In the genomic region with DNA sequence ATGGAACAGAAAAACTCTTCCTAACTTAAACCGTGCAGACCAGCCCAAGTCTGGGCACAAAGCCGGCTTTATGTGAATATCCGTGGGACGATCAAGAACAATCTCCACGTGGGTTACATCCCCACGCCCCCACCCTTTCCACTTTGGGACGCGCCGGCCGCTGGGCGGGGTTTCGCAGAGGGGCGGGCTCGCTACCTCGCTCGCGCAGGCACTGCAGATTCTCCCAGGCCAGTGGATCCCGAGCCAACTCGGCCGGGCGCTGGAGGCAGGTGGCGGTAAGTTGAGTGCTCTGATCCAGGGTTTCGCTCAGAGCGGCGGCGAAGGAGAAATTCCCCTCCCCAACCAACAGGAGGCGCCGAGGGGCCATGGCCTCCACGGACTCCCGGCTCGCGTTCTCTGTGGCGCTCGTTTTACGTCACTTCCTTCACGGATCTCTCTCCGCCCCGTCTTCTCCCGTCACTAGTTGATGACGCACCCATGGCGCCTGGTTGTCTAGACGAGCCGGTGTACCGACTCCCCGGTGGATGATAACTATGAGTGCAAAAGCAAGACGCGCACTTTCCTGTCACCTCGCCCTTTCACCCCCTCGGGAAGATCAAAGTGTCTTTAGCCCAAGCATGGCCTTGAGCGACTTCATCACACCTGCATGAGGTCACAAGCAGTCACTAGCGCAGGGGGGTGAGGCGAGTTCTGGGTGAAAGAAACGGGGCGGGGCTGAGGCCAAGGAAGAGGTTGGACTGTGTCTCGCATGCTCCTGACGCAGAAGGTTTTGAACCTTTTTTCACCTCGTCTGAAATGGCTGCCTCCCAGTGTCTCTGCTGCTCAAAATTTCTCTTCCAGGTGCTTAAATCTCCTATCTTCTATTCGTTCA, we compare ENCODE assay signal across 1 cellular context.
TF ChIP-seq lines count a peak whose summit lies in the region.

A gene with protein sequence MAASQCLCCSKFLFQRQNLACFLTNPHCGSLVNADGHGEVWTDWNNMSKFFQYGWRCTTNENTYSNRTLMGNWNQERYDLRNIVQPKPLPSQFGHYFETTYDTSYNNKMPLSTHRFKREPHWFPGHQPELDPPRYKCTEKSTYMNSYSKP (plus strand): TSS at position 776 of the 871 bp plus-strand sequence. CDS start 20 bp downstream, at position 796.
Gene FDXACB1, minus strand, starts transcription at position 400 of the 871 bp plus-strand sequence. Its CDS starts 33 bp downstream, at position 367.

TF ChIP-seq in WTC11, 78 proteins besides CTCF, POLR2A, EP300 and RAD21 (continued from another document and continues in another):
- TF ChIP-seq, protein P1, sequence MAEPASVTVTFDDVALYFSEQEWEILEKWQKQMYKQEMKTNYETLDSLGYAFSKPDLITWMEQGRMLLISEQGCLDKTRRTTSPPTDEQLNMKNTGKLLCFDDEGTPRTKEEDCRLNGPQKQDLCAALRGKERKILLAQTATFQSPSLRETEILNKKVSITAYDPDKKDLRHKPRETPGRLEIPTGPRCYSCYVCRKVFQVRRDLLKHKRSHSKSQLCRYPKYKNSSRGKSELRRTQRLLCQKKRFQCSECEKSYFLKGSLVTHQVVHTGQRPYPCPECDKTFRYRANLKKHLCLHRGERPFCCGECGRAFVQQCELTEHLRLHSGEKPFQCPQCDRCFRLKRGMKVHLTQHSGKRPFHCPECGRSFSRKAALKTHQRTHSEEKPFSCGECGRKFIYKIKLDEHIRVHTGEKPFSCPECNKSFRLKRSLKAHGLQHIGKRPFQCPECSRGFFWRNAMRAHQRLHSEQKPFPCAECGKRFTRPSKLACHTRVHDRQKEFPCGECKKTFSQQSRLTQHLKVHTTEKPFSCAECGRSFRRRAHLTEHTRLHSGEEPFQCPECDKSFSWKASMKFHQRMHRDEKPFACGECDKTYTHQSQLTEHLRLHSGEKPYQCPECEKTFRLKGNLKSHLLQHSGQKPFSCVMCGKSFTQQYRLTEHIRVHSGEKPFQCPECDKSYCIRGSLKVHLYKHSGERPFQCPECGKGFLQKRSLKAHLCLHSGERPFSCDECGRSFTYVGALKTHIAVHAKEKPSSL (CRISPR knock-in tag; conservative IDR thresholded peaks at IDR 0.05) = no peak
- TF ChIP-seq TEAD1 (CRISPR knock-in tag; IDR thresholded peaks at IDR 0.05) (peak; percentile 78; the same call in 1 of the 2 replicates), IRF1 (CRISPR knock-in tag; IDR thresholded peaks at IDR 0.05) (no peak), OVOL2 (CRISPR knock-in tag; IDR thresholded peaks at IDR 0.05; ENCODE audit: borderline replicate concordance) (no peak), NFE2L1 (CRISPR knock-in tag; IDR thresholded peaks at IDR 0.05) (no peak), PRRX2 (CRISPR knock-in tag; IDR thresholded peaks at IDR 0.05) (no peak), MAX (CRISPR knock-in tag; IDR thresholded peaks at IDR 0.05) (peak; percentile 64), TEAD4 (CRISPR knock-in tag; IDR thresholded peaks at IDR 0.05) (no peak), ZNF219 (CRISPR knock-in tag; IDR thresholded peaks at IDR 0.05; ENCODE audit: borderline replicate concordance) (no peak; the same call in 1 of the 2 replicates), GRHL2 (CRISPR knock-in tag; IDR thresholded peaks at IDR 0.05; ENCODE audit: insufficient replicate concordance, severe bottlenecking) (no peak), ZNF671 (CRISPR knock-in tag; IDR thresholded peaks at IDR 0.05) (no peak), SOX15 (CRISPR knock-in tag; IDR thresholded peaks at IDR 0.05) (no peak), TP53 (CRISPR knock-in tag; IDR thresholded peaks at IDR 0.05) (no peak), JAZF1 (CRISPR knock-in tag; IDR thresholded peaks at IDR 0.05) (no peak), ZSCAN18 (CRISPR knock-in tag; IDR thresholded peaks at IDR 0.05) (no peak), ZBTB43 (CRISPR knock-in tag; IDR thresholded peaks at IDR 0.05) (no peak), NR2C2 (CRISPR knock-in tag; IDR thresholded peaks at IDR 0.05) (no peak)
- TF ChIP-seq, protein P2, sequence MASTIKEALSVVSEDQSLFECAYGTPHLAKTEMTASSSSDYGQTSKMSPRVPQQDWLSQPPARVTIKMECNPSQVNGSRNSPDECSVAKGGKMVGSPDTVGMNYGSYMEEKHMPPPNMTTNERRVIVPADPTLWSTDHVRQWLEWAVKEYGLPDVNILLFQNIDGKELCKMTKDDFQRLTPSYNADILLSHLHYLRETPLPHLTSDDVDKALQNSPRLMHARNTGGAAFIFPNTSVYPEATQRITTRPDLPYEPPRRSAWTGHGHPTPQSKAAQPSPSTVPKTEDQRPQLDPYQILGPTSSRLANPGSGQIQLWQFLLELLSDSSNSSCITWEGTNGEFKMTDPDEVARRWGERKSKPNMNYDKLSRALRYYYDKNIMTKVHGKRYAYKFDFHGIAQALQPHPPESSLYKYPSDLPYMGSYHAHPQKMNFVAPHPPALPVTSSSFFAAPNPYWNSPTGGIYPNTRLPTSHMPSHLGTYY (CRISPR knock-in tag; IDR thresholded peaks at IDR 0.05) = no peak
- TF ChIP-seq, protein P3, sequence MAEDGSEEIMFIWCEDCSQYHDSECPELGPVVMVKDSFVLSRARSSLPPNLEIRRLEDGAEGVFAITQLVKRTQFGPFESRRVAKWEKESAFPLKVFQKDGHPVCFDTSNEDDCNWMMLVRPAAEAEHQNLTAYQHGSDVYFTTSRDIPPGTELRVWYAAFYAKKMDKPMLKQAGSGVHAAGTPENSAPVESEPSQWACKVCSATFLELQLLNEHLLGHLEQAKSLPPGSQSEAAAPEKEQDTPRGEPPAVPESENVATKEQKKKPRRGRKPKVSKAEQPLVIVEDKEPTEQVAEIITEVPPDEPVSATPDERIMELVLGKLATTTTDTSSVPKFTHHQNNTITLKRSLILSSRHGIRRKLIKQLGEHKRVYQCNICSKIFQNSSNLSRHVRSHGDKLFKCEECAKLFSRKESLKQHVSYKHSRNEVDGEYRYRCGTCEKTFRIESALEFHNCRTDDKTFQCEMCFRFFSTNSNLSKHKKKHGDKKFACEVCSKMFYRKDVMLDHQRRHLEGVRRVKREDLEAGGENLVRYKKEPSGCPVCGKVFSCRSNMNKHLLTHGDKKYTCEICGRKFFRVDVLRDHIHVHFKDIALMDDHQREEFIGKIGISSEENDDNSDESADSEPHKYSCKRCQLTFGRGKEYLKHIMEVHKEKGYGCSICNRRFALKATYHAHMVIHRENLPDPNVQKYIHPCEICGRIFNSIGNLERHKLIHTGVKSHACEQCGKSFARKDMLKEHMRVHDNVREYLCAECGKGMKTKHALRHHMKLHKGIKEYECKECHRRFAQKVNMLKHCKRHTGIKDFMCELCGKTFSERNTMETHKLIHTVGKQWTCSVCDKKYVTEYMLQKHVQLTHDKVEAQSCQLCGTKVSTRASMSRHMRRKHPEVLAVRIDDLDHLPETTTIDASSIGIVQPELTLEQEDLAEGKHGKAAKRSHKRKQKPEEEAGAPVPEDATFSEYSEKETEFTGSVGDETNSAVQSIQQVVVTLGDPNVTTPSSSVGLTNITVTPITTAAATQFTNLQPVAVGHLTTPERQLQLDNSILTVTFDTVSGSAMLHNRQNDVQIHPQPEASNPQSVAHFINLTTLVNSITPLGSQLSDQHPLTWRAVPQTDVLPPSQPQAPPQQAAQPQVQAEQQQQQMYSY (CRISPR knock-in tag; IDR thresholded peaks at IDR 0.05) = 0 out of 2 replicates have a peak, but pooled peaks have one; percentile 19
- TF ChIP-seq, protein P4, sequence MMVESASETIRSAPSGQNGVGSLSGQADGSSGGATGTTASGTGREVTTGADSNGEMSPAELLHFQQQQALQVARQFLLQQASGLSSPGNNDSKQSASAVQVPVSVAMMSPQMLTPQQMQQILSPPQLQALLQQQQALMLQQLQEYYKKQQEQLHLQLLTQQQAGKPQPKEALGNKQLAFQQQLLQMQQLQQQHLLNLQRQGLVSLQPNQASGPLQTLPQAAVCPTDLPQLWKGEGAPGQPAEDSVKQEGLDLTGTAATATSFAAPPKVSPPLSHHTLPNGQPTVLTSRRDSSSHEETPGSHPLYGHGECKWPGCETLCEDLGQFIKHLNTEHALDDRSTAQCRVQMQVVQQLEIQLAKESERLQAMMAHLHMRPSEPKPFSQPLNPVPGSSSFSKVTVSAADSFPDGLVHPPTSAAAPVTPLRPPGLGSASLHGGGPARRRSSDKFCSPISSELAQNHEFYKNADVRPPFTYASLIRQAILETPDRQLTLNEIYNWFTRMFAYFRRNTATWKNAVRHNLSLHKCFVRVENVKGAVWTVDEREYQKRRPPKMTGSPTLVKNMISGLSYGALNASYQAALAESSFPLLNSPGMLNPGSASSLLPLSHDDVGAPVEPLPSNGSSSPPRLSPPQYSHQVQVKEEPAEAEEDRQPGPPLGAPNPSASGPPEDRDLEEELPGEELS (CRISPR knock-in tag; IDR thresholded peaks at IDR 0.05) = no peak
- TF ChIP-seq, protein P5, sequence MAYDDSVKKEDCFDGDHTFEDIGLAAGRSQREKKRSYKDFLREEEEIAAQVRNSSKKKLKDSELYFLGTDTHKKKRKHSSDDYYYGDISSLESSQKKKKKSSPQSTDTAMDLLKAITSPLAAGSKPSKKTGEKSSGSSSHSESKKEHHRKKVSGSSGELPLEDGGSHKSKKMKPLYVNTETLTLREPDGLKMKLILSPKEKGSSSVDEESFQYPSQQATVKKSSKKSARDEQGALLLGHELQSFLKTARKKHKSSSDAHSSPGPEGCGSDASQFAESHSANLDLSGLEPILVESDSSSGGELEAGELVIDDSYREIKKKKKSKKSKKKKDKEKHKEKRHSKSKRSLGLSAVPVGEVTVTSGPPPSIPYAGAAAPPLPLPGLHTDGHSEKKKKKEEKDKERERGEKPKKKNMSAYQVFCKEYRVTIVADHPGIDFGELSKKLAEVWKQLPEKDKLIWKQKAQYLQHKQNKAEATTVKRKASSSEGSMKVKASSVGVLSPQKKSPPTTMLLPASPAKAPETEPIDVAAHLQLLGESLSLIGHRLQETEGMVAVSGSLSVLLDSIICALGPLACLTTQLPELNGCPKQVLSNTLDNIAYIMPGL (CRISPR knock-in tag; IDR thresholded peaks at IDR 0.05) = peak; percentile 97
- TF ChIP-seq, protein P6, sequence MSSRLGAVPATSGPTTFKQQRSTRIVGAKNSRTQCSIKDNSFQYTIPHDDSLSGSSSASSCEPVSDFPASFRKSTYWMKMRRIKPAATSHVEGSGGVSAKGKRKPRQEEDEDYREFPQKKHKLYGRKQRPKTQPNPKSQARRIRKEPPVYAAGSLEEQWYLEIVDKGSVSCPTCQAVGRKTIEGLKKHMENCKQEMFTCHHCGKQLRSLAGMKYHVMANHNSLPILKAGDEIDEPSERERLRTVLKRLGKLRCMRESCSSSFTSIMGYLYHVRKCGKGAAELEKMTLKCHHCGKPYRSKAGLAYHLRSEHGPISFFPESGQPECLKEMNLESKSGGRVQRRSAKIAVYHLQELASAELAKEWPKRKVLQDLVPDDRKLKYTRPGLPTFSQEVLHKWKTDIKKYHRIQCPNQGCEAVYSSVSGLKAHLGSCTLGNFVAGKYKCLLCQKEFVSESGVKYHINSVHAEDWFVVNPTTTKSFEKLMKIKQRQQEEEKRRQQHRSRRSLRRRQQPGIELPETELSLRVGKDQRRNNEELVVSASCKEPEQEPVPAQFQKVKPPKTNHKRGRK (CRISPR knock-in tag; IDR thresholded peaks at IDR 0.05; ENCODE audit: borderline replicate concordance) = no peak
- TF ChIP-seq, protein P7, sequence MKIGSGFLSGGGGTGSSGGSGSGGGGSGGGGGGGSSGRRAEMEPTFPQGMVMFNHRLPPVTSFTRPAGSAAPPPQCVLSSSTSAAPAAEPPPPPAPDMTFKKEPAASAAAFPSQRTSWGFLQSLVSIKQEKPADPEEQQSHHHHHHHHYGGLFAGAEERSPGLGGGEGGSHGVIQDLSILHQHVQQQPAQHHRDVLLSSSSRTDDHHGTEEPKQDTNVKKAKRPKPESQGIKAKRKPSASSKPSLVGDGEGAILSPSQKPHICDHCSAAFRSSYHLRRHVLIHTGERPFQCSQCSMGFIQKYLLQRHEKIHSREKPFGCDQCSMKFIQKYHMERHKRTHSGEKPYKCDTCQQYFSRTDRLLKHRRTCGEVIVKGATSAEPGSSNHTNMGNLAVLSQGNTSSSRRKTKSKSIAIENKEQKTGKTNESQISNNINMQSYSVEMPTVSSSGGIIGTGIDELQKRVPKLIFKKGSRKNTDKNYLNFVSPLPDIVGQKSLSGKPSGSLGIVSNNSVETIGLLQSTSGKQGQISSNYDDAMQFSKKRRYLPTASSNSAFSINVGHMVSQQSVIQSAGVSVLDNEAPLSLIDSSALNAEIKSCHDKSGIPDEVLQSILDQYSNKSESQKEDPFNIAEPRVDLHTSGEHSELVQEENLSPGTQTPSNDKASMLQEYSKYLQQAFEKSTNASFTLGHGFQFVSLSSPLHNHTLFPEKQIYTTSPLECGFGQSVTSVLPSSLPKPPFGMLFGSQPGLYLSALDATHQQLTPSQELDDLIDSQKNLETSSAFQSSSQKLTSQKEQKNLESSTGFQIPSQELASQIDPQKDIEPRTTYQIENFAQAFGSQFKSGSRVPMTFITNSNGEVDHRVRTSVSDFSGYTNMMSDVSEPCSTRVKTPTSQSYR (CRISPR knock-in tag; IDR thresholded peaks at IDR 0.05) = no peak
- TF ChIP-seq, protein P8, sequence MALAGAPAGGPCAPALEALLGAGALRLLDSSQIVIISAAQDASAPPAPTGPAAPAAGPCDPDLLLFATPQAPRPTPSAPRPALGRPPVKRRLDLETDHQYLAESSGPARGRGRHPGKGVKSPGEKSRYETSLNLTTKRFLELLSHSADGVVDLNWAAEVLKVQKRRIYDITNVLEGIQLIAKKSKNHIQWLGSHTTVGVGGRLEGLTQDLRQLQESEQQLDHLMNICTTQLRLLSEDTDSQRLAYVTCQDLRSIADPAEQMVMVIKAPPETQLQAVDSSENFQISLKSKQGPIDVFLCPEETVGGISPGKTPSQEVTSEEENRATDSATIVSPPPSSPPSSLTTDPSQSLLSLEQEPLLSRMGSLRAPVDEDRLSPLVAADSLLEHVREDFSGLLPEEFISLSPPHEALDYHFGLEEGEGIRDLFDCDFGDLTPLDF (CRISPR knock-in tag; IDR thresholded peaks at IDR 0.05) = no peak
